1 cellular context compared by ENCODE assay signal in the genomic region with DNA sequence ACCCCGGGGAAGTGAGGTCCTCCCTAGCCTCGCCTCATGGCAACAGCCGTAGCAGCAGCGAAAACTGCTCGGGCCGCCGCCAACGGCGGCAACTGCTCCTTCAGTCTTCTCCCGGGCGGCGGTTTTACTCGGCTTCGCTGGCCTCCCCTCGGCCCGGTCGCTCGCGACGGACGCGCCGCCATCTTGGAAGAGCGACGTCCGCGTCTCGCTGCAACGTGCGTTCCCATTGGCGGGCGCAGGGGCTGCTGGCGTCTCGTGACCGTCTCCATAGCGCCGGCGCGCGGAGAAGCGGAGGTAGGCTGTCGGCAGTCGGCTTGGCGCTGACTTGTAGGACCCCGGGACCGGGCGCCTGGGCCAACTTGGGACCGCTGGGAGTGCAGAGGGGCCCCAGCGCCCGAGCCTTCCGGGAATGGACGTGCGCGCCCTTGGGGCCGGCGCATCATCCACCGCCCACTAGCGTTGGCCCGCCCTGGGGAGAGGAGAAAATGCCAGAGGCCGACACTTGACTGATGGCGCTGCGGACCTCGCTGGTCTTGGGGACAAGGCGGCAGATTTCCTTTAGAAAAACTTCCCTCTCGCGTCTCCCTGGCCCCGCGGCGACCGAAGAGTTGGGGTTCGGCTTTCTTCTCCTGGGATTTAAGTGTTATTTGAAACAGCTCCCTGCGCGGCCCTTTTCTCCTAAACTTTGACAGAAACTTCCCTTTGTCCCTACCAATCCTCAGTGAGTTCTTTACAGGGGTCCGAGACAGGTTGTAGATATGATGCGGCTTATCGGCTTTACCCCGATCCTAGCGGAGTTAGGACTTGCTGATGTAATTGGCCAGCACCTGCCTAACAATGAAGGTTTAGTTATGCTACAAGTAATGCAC.
TF ChIP-seq lines count a peak whose summit lies in the region.

A gene with protein sequence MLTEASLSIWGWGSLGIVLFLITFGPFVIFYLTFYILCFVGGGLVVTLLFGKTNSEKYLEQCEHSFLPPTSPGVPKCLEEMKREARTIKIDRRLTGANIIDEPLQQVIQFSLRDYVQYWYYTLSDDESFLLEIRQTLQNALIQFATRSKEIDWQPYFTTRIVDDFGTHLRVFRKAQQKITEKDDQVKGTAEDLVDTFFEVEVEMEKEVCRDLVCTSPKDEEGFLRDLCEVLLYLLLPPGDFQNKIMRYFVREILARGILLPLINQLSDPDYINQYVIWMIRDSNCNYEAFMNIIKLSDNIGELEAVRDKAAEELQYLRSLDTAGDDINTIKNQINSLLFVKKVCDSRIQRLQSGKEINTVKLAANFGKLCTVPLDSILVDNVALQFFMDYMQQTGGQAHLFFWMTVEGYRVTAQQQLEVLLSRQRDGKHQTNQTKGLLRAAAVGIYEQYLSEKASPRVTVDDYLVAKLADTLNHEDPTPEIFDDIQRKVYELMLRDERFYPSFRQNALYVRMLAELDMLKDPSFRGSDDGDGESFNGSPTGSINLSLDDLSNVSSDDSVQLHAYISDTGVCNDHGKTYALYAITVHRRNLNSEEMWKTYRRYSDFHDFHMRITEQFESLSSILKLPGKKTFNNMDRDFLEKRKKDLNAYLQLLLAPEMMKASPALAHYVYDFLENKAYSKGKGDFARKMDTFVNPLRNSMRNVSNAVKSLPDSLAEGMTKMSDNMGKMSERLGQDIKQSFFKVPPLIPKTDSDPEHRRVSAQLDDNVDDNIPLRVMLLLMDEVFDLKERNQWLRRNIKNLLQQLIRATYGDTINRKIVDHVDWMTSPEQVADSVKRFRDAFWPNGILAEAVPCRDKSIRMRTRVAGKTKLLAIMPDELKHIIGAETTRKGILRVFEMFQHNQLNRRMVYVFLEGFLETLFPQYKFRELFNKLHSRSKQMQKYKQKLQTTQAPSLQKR (minus strand): TSS at position 193 of the 869 bp plus-strand sequence. CDS start 199 bp downstream, outside the sequence.

TF ChIP-seq in WTC11, 78 proteins besides CTCF, POLR2A, EP300 and RAD21 (continued from another document):
- TF ChIP-seq, protein P1, sequence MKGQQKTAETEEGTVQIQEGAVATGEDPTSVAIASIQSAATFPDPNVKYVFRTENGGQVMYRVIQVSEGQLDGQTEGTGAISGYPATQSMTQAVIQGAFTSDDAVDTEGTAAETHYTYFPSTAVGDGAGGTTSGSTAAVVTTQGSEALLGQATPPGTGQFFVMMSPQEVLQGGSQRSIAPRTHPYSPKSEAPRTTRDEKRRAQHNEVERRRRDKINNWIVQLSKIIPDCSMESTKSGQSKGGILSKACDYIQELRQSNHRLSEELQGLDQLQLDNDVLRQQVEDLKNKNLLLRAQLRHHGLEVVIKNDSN (CRISPR knock-in tag; IDR thresholded peaks at IDR 0.05) = peak; percentile 96
- TF ChIP-seq NFYB (CRISPR knock-in tag; conservative IDR thresholded peaks at IDR 0.05; ENCODE audit: low read depth) (peak; percentile 66), NR3C1 (CRISPR knock-in tag; conservative IDR thresholded peaks at IDR 0.05; ENCODE audit: low read depth) (no peak), ETV6 (CRISPR knock-in tag; IDR thresholded peaks at IDR 0.05) (peak; percentile 78), FOXK1 (CRISPR knock-in tag; IDR thresholded peaks at IDR 0.05) (peak; percentile 66), MYBL2 (CRISPR knock-in tag; IDR thresholded peaks at IDR 0.05) (0 out of 2 replicates have a peak, but pooled peaks have one; percentile 46), ZNF263 (CRISPR knock-in tag; IDR thresholded peaks at IDR 0.05; ENCODE audit: low read depth) (0 out of 2 replicates have a peak, but pooled peaks have one; percentile 32), ZNF232 (CRISPR knock-in tag; IDR thresholded peaks at IDR 0.05) (peak; percentile 27; the same call in 1 of the 2 replicates), KAT7 (CRISPR knock-in tag; IDR thresholded peaks at IDR 0.05; ENCODE audit: borderline replicate concordance) (0 out of 2 replicates have a peak, but pooled peaks have one; percentile 1), CREM (CRISPR knock-in tag; IDR thresholded peaks at IDR 0.05) (peak; percentile 51; the same call in 1 of the 2 replicates), GABPB1 (CRISPR knock-in tag; IDR thresholded peaks at IDR 0.05) (peak; percentile 29), SP1 (CRISPR knock-in tag; conservative IDR thresholded peaks at IDR 0.05) (peak; percentile 20; the same call in 1 of the 2 replicates)
- TF ChIP-seq, protein P2, sequence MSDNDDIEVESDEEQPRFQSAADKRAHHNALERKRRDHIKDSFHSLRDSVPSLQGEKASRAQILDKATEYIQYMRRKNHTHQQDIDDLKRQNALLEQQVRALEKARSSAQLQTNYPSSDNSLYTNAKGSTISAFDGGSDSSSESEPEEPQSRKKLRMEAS (CRISPR knock-in tag; IDR thresholded peaks at IDR 0.05) = peak; percentile 83
- TF ChIP-seq, protein P3, sequence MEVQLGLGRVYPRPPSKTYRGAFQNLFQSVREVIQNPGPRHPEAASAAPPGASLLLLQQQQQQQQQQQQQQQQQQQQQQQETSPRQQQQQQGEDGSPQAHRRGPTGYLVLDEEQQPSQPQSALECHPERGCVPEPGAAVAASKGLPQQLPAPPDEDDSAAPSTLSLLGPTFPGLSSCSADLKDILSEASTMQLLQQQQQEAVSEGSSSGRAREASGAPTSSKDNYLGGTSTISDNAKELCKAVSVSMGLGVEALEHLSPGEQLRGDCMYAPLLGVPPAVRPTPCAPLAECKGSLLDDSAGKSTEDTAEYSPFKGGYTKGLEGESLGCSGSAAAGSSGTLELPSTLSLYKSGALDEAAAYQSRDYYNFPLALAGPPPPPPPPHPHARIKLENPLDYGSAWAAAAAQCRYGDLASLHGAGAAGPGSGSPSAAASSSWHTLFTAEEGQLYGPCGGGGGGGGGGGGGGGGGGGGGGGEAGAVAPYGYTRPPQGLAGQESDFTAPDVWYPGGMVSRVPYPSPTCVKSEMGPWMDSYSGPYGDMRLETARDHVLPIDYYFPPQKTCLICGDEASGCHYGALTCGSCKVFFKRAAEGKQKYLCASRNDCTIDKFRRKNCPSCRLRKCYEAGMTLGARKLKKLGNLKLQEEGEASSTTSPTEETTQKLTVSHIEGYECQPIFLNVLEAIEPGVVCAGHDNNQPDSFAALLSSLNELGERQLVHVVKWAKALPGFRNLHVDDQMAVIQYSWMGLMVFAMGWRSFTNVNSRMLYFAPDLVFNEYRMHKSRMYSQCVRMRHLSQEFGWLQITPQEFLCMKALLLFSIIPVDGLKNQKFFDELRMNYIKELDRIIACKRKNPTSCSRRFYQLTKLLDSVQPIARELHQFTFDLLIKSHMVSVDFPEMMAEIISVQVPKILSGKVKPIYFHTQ (CRISPR knock-in tag; IDR thresholded peaks at IDR 0.05) = no peak
- TF ChIP-seq, protein P4, sequence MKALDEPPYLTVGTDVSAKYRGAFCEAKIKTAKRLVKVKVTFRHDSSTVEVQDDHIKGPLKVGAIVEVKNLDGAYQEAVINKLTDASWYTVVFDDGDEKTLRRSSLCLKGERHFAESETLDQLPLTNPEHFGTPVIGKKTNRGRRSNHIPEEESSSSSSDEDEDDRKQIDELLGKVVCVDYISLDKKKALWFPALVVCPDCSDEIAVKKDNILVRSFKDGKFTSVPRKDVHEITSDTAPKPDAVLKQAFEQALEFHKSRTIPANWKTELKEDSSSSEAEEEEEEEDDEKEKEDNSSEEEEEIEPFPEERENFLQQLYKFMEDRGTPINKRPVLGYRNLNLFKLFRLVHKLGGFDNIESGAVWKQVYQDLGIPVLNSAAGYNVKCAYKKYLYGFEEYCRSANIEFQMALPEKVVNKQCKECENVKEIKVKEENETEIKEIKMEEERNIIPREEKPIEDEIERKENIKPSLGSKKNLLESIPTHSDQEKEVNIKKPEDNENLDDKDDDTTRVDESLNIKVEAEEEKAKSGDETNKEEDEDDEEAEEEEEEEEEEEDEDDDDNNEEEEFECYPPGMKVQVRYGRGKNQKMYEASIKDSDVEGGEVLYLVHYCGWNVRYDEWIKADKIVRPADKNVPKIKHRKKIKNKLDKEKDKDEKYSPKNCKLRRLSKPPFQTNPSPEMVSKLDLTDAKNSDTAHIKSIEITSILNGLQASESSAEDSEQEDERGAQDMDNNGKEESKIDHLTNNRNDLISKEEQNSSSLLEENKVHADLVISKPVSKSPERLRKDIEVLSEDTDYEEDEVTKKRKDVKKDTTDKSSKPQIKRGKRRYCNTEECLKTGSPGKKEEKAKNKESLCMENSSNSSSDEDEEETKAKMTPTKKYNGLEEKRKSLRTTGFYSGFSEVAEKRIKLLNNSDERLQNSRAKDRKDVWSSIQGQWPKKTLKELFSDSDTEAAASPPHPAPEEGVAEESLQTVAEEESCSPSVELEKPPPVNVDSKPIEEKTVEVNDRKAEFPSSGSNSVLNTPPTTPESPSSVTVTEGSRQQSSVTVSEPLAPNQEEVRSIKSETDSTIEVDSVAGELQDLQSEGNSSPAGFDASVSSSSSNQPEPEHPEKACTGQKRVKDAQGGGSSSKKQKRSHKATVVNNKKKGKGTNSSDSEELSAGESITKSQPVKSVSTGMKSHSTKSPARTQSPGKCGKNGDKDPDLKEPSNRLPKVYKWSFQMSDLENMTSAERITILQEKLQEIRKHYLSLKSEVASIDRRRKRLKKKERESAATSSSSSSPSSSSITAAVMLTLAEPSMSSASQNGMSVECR (CRISPR knock-in tag; IDR thresholded peaks at IDR 0.05; ENCODE audit: borderline replicate concordance) = peak; percentile 66; the same call in 1 of the 2 replicates
- TF ChIP-seq, protein P5, sequence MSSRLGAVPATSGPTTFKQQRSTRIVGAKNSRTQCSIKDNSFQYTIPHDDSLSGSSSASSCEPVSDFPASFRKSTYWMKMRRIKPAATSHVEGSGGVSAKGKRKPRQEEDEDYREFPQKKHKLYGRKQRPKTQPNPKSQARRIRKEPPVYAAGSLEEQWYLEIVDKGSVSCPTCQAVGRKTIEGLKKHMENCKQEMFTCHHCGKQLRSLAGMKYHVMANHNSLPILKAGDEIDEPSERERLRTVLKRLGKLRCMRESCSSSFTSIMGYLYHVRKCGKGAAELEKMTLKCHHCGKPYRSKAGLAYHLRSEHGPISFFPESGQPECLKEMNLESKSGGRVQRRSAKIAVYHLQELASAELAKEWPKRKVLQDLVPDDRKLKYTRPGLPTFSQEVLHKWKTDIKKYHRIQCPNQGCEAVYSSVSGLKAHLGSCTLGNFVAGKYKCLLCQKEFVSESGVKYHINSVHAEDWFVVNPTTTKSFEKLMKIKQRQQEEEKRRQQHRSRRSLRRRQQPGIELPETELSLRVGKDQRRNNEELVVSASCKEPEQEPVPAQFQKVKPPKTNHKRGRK (CRISPR knock-in tag; IDR thresholded peaks at IDR 0.05; ENCODE audit: borderline replicate concordance) = no peak
- TF ChIP-seq, protein P6, sequence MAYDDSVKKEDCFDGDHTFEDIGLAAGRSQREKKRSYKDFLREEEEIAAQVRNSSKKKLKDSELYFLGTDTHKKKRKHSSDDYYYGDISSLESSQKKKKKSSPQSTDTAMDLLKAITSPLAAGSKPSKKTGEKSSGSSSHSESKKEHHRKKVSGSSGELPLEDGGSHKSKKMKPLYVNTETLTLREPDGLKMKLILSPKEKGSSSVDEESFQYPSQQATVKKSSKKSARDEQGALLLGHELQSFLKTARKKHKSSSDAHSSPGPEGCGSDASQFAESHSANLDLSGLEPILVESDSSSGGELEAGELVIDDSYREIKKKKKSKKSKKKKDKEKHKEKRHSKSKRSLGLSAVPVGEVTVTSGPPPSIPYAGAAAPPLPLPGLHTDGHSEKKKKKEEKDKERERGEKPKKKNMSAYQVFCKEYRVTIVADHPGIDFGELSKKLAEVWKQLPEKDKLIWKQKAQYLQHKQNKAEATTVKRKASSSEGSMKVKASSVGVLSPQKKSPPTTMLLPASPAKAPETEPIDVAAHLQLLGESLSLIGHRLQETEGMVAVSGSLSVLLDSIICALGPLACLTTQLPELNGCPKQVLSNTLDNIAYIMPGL (CRISPR knock-in tag; IDR thresholded peaks at IDR 0.05) = peak; percentile 96
- TF ChIP-seq, protein P7, sequence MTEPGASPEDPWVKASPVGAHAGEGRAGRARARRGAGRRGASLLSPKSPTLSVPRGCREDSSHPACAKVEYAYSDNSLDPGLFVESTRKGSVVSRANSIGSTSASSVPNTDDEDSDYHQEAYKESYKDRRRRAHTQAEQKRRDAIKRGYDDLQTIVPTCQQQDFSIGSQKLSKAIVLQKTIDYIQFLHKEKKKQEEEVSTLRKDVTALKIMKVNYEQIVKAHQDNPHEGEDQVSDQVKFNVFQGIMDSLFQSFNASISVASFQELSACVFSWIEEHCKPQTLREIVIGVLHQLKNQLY (CRISPR knock-in tag; IDR thresholded peaks at IDR 0.05) = 0 out of 2 replicates have a peak, but pooled peaks have one; percentile 26
- TF ChIP-seq, protein P8, sequence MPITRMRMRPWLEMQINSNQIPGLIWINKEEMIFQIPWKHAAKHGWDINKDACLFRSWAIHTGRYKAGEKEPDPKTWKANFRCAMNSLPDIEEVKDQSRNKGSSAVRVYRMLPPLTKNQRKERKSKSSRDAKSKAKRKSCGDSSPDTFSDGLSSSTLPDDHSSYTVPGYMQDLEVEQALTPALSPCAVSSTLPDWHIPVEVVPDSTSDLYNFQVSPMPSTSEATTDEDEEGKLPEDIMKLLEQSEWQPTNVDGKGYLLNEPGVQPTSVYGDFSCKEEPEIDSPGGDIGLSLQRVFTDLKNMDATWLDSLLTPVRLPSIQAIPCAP (CRISPR knock-in tag; IDR thresholded peaks at IDR 0.05) = 0 out of 2 replicates have a peak, but pooled peaks have one; percentile 29
- TF ChIP-seq, protein P9, sequence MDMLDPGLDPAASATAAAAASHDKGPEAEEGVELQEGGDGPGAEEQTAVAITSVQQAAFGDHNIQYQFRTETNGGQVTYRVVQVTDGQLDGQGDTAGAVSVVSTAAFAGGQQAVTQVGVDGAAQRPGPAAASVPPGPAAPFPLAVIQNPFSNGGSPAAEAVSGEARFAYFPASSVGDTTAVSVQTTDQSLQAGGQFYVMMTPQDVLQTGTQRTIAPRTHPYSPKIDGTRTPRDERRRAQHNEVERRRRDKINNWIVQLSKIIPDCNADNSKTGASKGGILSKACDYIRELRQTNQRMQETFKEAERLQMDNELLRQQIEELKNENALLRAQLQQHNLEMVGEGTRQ (CRISPR knock-in tag; IDR thresholded peaks at IDR 0.05) = peak; percentile 96
